17 cellular contexts compared by ENCODE assay signal in genomic region chr7:101519324-101520017, GRCh38.
DNase-seq lines count a peak whose midpoint lies in the region; ATAC-seq and TF ChIP-seq lines count a peak whose summit lies in the region.
"Had no signal": no experiment of that assay in that cellular context is flagged by ENCODE, and none has a peak within 500 bp of the region (broad histone marks: within the 10 kb centered on the region; RNA-seq: fewer than 3 reads in every experiment).

No MANE protein-coding gene starts in this region.

- peaks cover 0 to 52% (median 39%) of the 10 kb centered on the region in 10 experiments; a peak in 17 of 20 replicates for H3K4me1 ChIP-seq in BLaER1 treated with 17β-estradiol and CSF1 and Interleukin-3, amounts not matched to agents 10 nM and 100 nM
- H3K4me1 ChIP-seq in IMR-90 (ENCODE audit: control insufficient read depth, insufficient read depth, low read length): peaks cover 22% of the 10 kb centered on the region
- H3K4me1 ChIP-seq in mesenchymal stem cell (ENCODE audit: control insufficient read depth, insufficient read depth, low read depth, low read length): no peaks in the 10 kb centered on the region
- no peaks in the 10 kb centered on the region for H3K4me1 ChIP-seq in ascending aorta
- H3K4me1 ChIP-seq: heart right ventricle had no signal

- no peaks in the 10 kb centered on the region for H3K36me3 ChIP-seq in BLaER1 treated with 17β-estradiol and CSF1 and Interleukin-3, amounts not matched to agents 10 nM and 100 nM
- H3K36me3 ChIP-seq in IMR-90 (ENCODE audit: control insufficient read depth, insufficient read depth, low read length) (no peaks in the 10 kb centered on the region), mesenchymal stem cell (ENCODE audit: control insufficient read depth in 1 of 2, insufficient read depth in 2 of 2, low read depth in 1 of 2, low read length in 2 of 2) (no peaks in the 10 kb centered on the region), ascending aorta (no peaks in the 10 kb centered on the region)
- H3K36me3 ChIP-seq: heart right ventricle had no signal

- 0 out of 2 replicates have a peak overlapping the region, but pooled peaks have one; percentile 8 for H3K23ac ChIP-seq in IMR-90 (ENCODE audit: low read depth, low read length)
- no peak overlapping the region for H3K23ac ChIP-seq in mesenchymal stem cell (ENCODE audit: low read length in 2 of 2)

- H3K18ac ChIP-seq in IMR-90 (ENCODE audit: low read depth, low read length): peak overlapping the region; percentile 76
- H3K18ac ChIP-seq in mesenchymal stem cell (ENCODE audit: low read depth in 1 of 2, low read length in 2 of 2): no peak overlapping the region

- H3K79me1 ChIP-seq in IMR-90 (ENCODE audit: low read depth in 1 of 2, low read length in 2 of 2) (no peaks in the 10 kb centered on the region), mesenchymal stem cell (replicated peaks; ENCODE audit: low read length, poor library complexity, severe bottlenecking) (no peaks in the 10 kb centered on the region)

- H3K27ac ChIP-seq in BLaER1 treated with 17β-estradiol and CSF1 and Interleukin-3, amounts not matched to agents 10 nM and 100 nM: no peak overlapping the region
- H3K27ac ChIP-seq in IMR-90 (ENCODE audit: insufficient read depth, low read length) (peak overlapping the region; percentile 66), mesenchymal stem cell (ENCODE audit: low read length, poor library complexity, severe bottlenecking) (no peak overlapping the region), substantia nigra (ENCODE audit: low read depth, low read length, poor library complexity, severe bottlenecking) (no peak overlapping the region), ascending aorta (no peak overlapping the region)
- H3K27ac ChIP-seq: heart right ventricle, parathyroid adenoma had no signal

- H2AK5ac ChIP-seq in IMR-90 (ENCODE audit: low read depth, low read length): peak overlapping the region; percentile 86
- H2AK5ac ChIP-seq in mesenchymal stem cell (ENCODE audit: low read length, severe bottlenecking): no peak overlapping the region

- H3K36me3 Mint-ChIP-seq in natural killer cell: no peaks in the 10 kb centered on the region
- H3K36me3 Mint-ChIP-seq: activated naive CD4-positive, alpha-beta T cell treated with anti-CD3 and anti-CD28 coated beads, Interleukin-2, amount 50 U/mL, for 72 hours had no signal

- H3K14ac ChIP-seq in IMR-90 (replicated peaks; ENCODE audit: low read depth, low read length) (0 out of 2 replicates have a peak overlapping the region, but pooled peaks have one; percentile 2), mesenchymal stem cell (ENCODE audit: low read length in 2 of 2) (no peak overlapping the region)

- CTCF ChIA-PET in IMR-90 (lab: Yijun Ruan, JAX): interaction anchor here (0.6 kb wide), 2 partner anchors 12 to 151 kb away, joined by 3 to 4 read pairs; no protein-coding TSS in a partner anchor

- POLR2A ChIA-PET in IMR-90 (lab: Charles Lee; ENCODE audit: unreplicated experiment): no interaction called here

- H2AK9ac ChIP-seq in IMR-90 (replicated peaks; ENCODE audit: low read depth, low read length, poor library complexity): peak overlapping the region; percentile 62

- 17% methylated on average over 6 of the region's 12 CpGs; no CpG with 5 or more reads in 1 of the 2 experiments for WGBS in IMR-90 (ENCODE audit: extremely low coverage in 2 of 2, insufficient read length in 1 of 2), 2 experiments
- 77% methylated on average over 11 of the region's 12 CpGs for WGBS in mesenchymal stem cell

- H2BK120ac ChIP-seq in IMR-90 (ENCODE audit: low read depth, low read length) (peak overlapping the region; percentile 93), mesenchymal stem cell (ENCODE audit: low read depth, low read length) (no peak overlapping the region)

- H2BK5ac ChIP-seq in IMR-90 (ENCODE audit: low read depth, low read length, poor library complexity, severe bottlenecking) (peak overlapping the region; percentile 53), mesenchymal stem cell (ENCODE audit: low read depth, low read length, poor library complexity, severe bottlenecking) (no peak overlapping the region)

- intact Hi-C loops in IMR-90 (cut with micrococcal nuclease): no loop called here
- intact Hi-C loops in natural killer cell (cut with micrococcal nuclease): no loop called here
- intact Hi-C loops in ascending aorta (cut with DNase I): no loop called here

- peak overlapping the region in 9 of 11 experiments; percentile 43 to 84 (median 73); a peak in 17 of 22 replicates for H3K4me2 ChIP-seq in BLaER1 treated with 17β-estradiol and CSF1 and Interleukin-3, amounts not matched to agents 10 nM and 100 nM
- H3K4me2 ChIP-seq in IMR-90 (ENCODE audit: low read depth, low read length): peak overlapping the region; percentile 54
- H3K4me2 ChIP-seq in mesenchymal stem cell (ENCODE audit: low read length, poor library complexity, severe bottlenecking): no peak overlapping the region

- peak overlapping the region; percentile 96; the same call in 1 of the 3 replicates for H2BK15ac ChIP-seq in IMR-90 (ENCODE audit: low read depth, low read length)
- H2BK15ac ChIP-seq in mesenchymal stem cell (ENCODE audit: low read depth, poor library complexity, severe bottlenecking): no peak overlapping the region

- H3K4ac ChIP-seq in IMR-90 (ENCODE audit: low read depth, low read length): peak overlapping the region; percentile 67
- no peak overlapping the region for H3K4ac ChIP-seq in mesenchymal stem cell (ENCODE audit: low read depth in 1 of 2, low read length in 2 of 2)

- H4K91ac ChIP-seq in IMR-90 (ENCODE audit: insufficient read depth, low read depth, low read length) (peak overlapping the region; percentile 89), mesenchymal stem cell (ENCODE audit: low read length) (no peak overlapping the region)

- peak overlapping the region in 1 of 2 experiments; percentile 75; a peak in 3 of 4 replicates for H4K8ac ChIP-seq in IMR-90 (ENCODE audit: low read depth in 2 of 2, low read length in 2 of 2)
- no peak overlapping the region for H4K8ac ChIP-seq in mesenchymal stem cell (ENCODE audit: low read length)

- H4K5ac ChIP-seq in IMR-90 (ENCODE audit: low read depth, low read length): peak overlapping the region; percentile 32

- H3K27me3 Mint-ChIP-seq in natural killer cell (ENCODE audit: low read depth in 2 of 2): peaks cover 6 to 9% of the 10 kb centered on the region in 2 donors
- H3K27me3 Mint-ChIP-seq: stimulated activated naive CD8-positive, alpha-beta T cell treated with anti-CD3 and anti-CD28 coated beads, Interleukin-15, amount 100 ng/mL, for 72 hours had no signal

- no peak overlapping the region for H3K27ac Mint-ChIP-seq in natural killer cell
- H3K27ac Mint-ChIP-seq: activated naive CD4-positive, alpha-beta T cell treated with anti-CD3 and anti-CD28 coated beads, Interleukin-2, amount 50 U/mL, for 72 hours; stimulated activated naive CD8-positive, alpha-beta T cell treated with anti-CD3 and anti-CD28 coated beads, Interleukin-15, amount 100 ng/mL, for 72 hours; T-helper 2 cell treated with Interferon-gamma antibody and Interleukin-4, amounts not matched to agents 5 μg/mL and 100 μg/mL, for 36 hours had no signal

- TF ChIP-seq RAD21 in IMR-90 (IDR thresholded peaks at IDR 0.05; ENCODE audit: low read length): no peak

- 0 out of 2 replicates have a peak overlapping the region, but pooled peaks have one; percentile 19 for H3K56ac ChIP-seq in IMR-90 (ENCODE audit: extremely low read depth, insufficient read depth, low read length)

- H2AFZ ChIP-seq in IMR-90 (replicated peaks; ENCODE audit: low read length, poor library complexity) (peak overlapping the region; percentile 76), mesenchymal stem cell (ENCODE audit: low read depth, low read length) (no peak overlapping the region)
- H2AFZ ChIP-seq: parathyroid adenoma had no signal

- H3K4me3 ChIP-seq in BLaER1 treated with 17β-estradiol and CSF1 and Interleukin-3, amounts not matched to agents 10 nM and 100 nM: no peak overlapping the region
- no peak overlapping the region for H3K4me3 ChIP-seq in IMR-90 (ENCODE audit: insufficient read depth, low read depth, low read length)
- H3K4me3 ChIP-seq in choroid plexus epithelial cell (ENCODE audit: low read depth, low read length): no peak overlapping the region
- peak overlapping the region in 1 of 2 experiments; percentile 56 for H3K4me3 ChIP-seq in mesenchymal stem cell (ENCODE audit: insufficient read depth in 1 of 2, low read depth in 1 of 2, low read length in 2 of 2)
- no peak overlapping the region for H3K4me3 ChIP-seq in ascending aorta
- H3K4me3 ChIP-seq: heart right ventricle had no signal

- ATAC-seq in IMR-90 (ENCODE audit: low read depth) (peak; percentile 89), natural killer cell (no peak)
- ATAC-seq: activated naive CD4-positive, alpha-beta T cell treated with anti-CD3 and anti-CD28 coated beads, Interleukin-2, amount 50 U/mL, for 72 hours; heart right ventricle; Right ventricle myocardium inferior; stimulated activated naive CD8-positive, alpha-beta T cell treated with anti-CD3 and anti-CD28 coated beads, Interleukin-15, amount 100 ng/mL, for 72 hours had no signal

- peaks cover 20% of the 10 kb centered on the region for H3K9me1 ChIP-seq in IMR-90 (ENCODE audit: insufficient read depth, low read length)

- in situ Hi-C loops in IMR-90 (cut with MboI; ENCODE audit: low sequenced_read_pairs): no loop called here

- no peaks in the 10 kb centered on the region for H3K4me1 Mint-ChIP-seq in natural killer cell
- H3K4me1 Mint-ChIP-seq: stimulated activated naive CD8-positive, alpha-beta T cell treated with anti-CD3 and anti-CD28 coated beads, Interleukin-15, amount 100 ng/mL, for 72 hours had no signal

- H2BK20ac ChIP-seq in IMR-90 (ENCODE audit: low read depth, low read length): peak overlapping the region; percentile 85

- no peak for TF ChIP-seq CTCF in IMR-90 (conservative IDR thresholded peaks at IDR 0.05; ENCODE audit: low read depth, low read length)
- TF ChIP-seq CTCF in choroid plexus epithelial cell (conservative IDR thresholded peaks at IDR 0.05; ENCODE audit: low read depth, low read length): no peak
- no peak for TF ChIP-seq CTCF in natural killer cell (IDR thresholded peaks at IDR 0.05)
- no peak for TF ChIP-seq CTCF in ascending aorta (IDR thresholded peaks at IDR 0.05)

- no peaks in the 10 kb centered on the region for H4K20me1 ChIP-seq in BLaER1 treated with 17β-estradiol and CSF1 and Interleukin-3, amounts not matched to agents 10 nM and 100 nM
- H4K20me1 ChIP-seq in IMR-90 (ENCODE audit: insufficient read depth, low read length): no peaks in the 10 kb centered on the region

- no peak for TF ChIP-seq POLR2A in IMR-90 (IDR thresholded peaks at IDR 0.05; ENCODE audit: low read depth, low read length)

- H3K27me3 ChIP-seq in BLaER1 treated with 17β-estradiol and CSF1 and Interleukin-3, amounts not matched to agents 10 nM and 100 nM: peaks cover 0 to 10% (median 0%) of the 10 kb centered on the region in 11 experiments; a peak in 1 of 22 replicates
- peaks cover 3% of the 10 kb centered on the region; the same call in 1 of the 2 replicates for H3K27me3 ChIP-seq in IMR-90 (ENCODE audit: control insufficient read depth, insufficient read depth, low read length)
- peaks cover 29 to 74% of the 10 kb centered on the region in 2 experiments for H3K27me3 ChIP-seq in mesenchymal stem cell (ENCODE audit: control insufficient read depth in 1 of 2, insufficient read depth in 1 of 2, low read length in 2 of 2)
- H3K27me3 ChIP-seq in ascending aorta: no peaks in the 10 kb centered on the region

- no peak overlapping the region for H2BK12ac ChIP-seq in mesenchymal stem cell (ENCODE audit: low read length in 2 of 2)

- dilution Hi-C loops in IMR-90 (cut with HindIII; ENCODE audit: low sequenced_read_pairs, unreplicated experiment): no loop called here

- no peak overlapping the region for H3K4me3 Mint-ChIP-seq in natural killer cell
- H3K4me3 Mint-ChIP-seq: stimulated activated naive CD8-positive, alpha-beta T cell treated with anti-CD3 and anti-CD28 coated beads, Interleukin-15, amount 100 ng/mL, for 72 hours; T-helper 2 cell treated with Interferon-gamma antibody and Interleukin-4, amounts not matched to agents 5 μg/mL and 100 μg/mL, for 36 hours had no signal

- H3K9me3 Mint-ChIP-seq in natural killer cell: peaks cover 0 to 4% of the 10 kb centered on the region in 2 donors
- H3K9me3 Mint-ChIP-seq: activated naive CD4-positive, alpha-beta T cell treated with anti-CD3 and anti-CD28 coated beads, Interleukin-2, amount 50 U/mL, for 72 hours; T-helper 2 cell treated with Interferon-gamma antibody and Interleukin-4, amounts not matched to agents 5 μg/mL and 100 μg/mL, for 36 hours had no signal

- peak; percentile 99 for DNase-seq in IMR-90
- peak; percentile 30 for DNase-seq in choroid plexus epithelial cell (ENCODE audit: low read depth)
- DNase-seq in mesenchymal stem cell: peak; percentile 13
- DNase-seq in stimulated activated naive CD4-positive, alpha-beta T cell (lab: John Stamatoyannopoulos, UW): no peak
- no peak for DNase-seq in substantia nigra (lab: John Stamatoyannopoulos, UW)
- no peak for DNase-seq in natural killer cell
- DNase-seq in ascending aorta (ENCODE audit: low spot score in 2 of 2): no peak
- DNase-seq: activated CD4-positive, alpha-beta T cell treated with anti-CD3 and anti-CD28 coated beads for 48 hours; central memory CD4-positive, alpha-beta T cell; heart right ventricle; NCI-H2029; stimulated activated naive CD8-positive, alpha-beta T cell treated with anti-CD3 and anti-CD28 coated beads, Interleukin-15, amount 100 ng/mL, for 72 hours had no signal

- H3K9me3 ChIP-seq in BLaER1 treated with 17β-estradiol and CSF1 and Interleukin-3, amounts not matched to agents 10 nM and 100 nM (replicated peaks in 1 of 11): peaks cover 0 to 19% (median 13%) of the 10 kb centered on the region in 11 experiments; a peak in 19 of 22 replicates
- peaks cover 3% of the 10 kb centered on the region for H3K9me3 ChIP-seq in IMR-90 (ENCODE audit: control insufficient read depth, insufficient read depth, low read length)
- H3K9me3 ChIP-seq in mesenchymal stem cell (ENCODE audit: control insufficient read depth, low read length): peaks cover 5% of the 10 kb centered on the region
- H3K9me3 ChIP-seq in ascending aorta: no peaks in the 10 kb centered on the region

- BruUV-seq in IMR-90 (replicated peaks; lab: Mats Ljungman, UMichigan): no TSS peak

- peak overlapping the region in 3 of 11 experiments; percentile 3 to 14 (median 7); a peak in 1 of 22 replicates for H3K9ac ChIP-seq in BLaER1 treated with 17β-estradiol and CSF1 and Interleukin-3, amounts not matched to agents 10 nM and 100 nM
- no peak overlapping the region for H3K9ac ChIP-seq in IMR-90 (ENCODE audit: low read depth, low read length)
- no peak overlapping the region for H3K9ac ChIP-seq in mesenchymal stem cell (ENCODE audit: low read length)
- H3K9ac ChIP-seq: parathyroid adenoma had no signal

Comparison
In these comparisons a context has a peak if more than half of its experiments do, and no peak if none do; other contexts are left out.
1. DNase-seq: peak in IMR-90 (single experiment), choroid plexus epithelial cell (single experiment) and mesenchymal stem cell (single experiment); none in stimulated activated naive CD4-positive, alpha-beta T cell (0 of 6), substantia nigra (0 of 49), natural killer cell (single experiment) and ascending aorta (0 of 2).